ENCODE assay signal across 8 cellular contexts in the genomic region with DNA sequence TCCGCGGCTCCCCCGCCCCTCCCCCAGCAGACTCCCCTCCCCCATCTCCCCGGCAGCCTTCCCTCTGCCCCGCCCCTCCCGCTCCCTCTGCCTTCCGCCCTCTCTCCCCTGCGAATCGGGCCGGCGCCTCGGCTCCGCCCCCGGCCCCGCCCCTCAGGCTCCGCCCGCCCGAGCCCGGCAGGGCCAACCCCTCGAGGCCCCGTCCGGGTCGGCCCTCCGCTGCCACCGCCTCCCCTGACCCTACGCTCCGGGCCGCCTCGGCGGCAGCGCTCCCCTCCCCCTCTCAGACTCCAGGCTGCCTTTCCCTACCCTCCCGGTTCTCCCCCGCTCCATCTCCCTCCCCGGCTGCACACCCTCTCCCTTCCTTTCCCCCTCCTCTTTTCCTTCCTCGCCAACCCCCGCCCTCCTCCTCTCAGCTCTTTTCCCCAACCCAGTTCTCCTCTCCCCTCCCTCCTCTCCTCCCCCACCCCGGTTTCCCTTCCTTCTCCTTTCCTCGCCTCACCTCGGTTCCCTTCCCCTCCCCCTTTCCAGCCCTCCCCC. TPM values are rescaled to one million over a fixed set of nuclear protein-coding genes. Genes with fewer than 3 reads are reported as not detected.
DNase-seq lines count a peak whose midpoint lies in the region; ATAC-seq, FAIRE-seq and TF ChIP-seq lines count a peak whose summit lies in the region.

No MANE protein-coding gene starts in this region.

- no peak for FAIRE-seq in urothelium cell line (lab: Jason Lieb, UNC)

- peak overlapping the region; percentile 18 for H3K27ac ChIP-seq in right cardiac atrium (ENCODE audit: low read length)

- H3K27me3 ChIP-seq in right cardiac atrium (ENCODE audit: control insufficient read depth, insufficient read depth), result no peaks in the 10 kb centered on the region

- H3K4me3 ChIP-seq in GM12865 (ENCODE audit: low read depth, low read length) (peak overlapping the region; percentile 67), right cardiac atrium (ENCODE audit: low read length) (peak overlapping the region; percentile 87)

- peaks cover 2% of the 10 kb centered on the region for H3K4me1 ChIP-seq in right cardiac atrium (ENCODE audit: control insufficient read depth, insufficient read depth, low read length)

- H3K9me3 Mint-ChIP-seq in T-cell, result no peaks in the 10 kb centered on the region

- no peaks in the 10 kb centered on the region for H3K9me3 ChIP-seq in right cardiac atrium (ENCODE audit: control insufficient read depth, low read length)

- intact Hi-C loops in right cardiac atrium (cut with DNase I), result no loop called here

- H3K36me3 Mint-ChIP-seq in T-cell, result no peaks in the 10 kb centered on the region

- POLR2A ChIA-PET in T-cell (lab: Charles Lee), result interaction anchor here in 1 of 2 donors (0.6 kb wide), 1 partner anchor 20 kb away, joined by 3 read pairs; no protein-coding TSS in a partner anchor

- peak overlapping the region in 1 of 2 donors; percentile 52 for H3K27ac Mint-ChIP-seq in T-cell

- no peak for TF ChIP-seq CTCF in GM12865 (IDR thresholded peaks at IDR 0.05; ENCODE audit: insufficient read depth, low read depth, low read length, missing control alignments)

- WGBS in right cardiac atrium, result 2% methylated on average over 39 of the region's 39 CpGs

- peaks cover 10 to 11% (median 10%) of the 10 kb centered on the region in 3 donors for H3K4me1 Mint-ChIP-seq in T-cell

- ATAC-seq in HG02610 (IDR thresholded peaks at IDR 0.05; ENCODE audit: unreplicated experiment) (peak; percentile 92), T-cell (replicated peaks in 1 of 4) (peak; percentile 91 to 93 (median 91)), right cardiac atrium (peak; percentile 89 to 94)

- H3K27me3 Mint-ChIP-seq in T-cell, result no peaks in the 10 kb centered on the region

- peak overlapping the region; percentile 73 to 82 (median 74) for H3K4me3 Mint-ChIP-seq in T-cell

- CTCF ChIA-PET in T-cell (lab: Charles Lee), result interaction anchor here (0.6 to 0.8 kb wide), 3 partner anchors 79 to 411 kb away, joined by 3 to 4 read pairs (median 4); no protein-coding TSS in a partner anchor

- peak; percentile 84 for DNase-seq in GM12865 (ENCODE audit: low read depth)
- peak; percentile 81 for DNase-seq in NCI-H1092 treated with DMSO at 0.1 percent for 48 hours (lab: John Stamatoyannopoulos, UW)
- peak; percentile 67 to 88 (median 80) for DNase-seq in T-cell
- peak; percentile 97 for DNase-seq in amniotic epithelial cell (ENCODE audit: low read depth)
- DNase-seq in right cardiac atrium, result peak; percentile 93 to 98 (median 97)
- DNase-seq in pulmonary artery endothelial cell (ENCODE audit: low read depth, low spot score), result peak; percentile 67
- DNase-seq in urothelium cell line (ENCODE audit: low spot score), result peak; percentile 82

RNA-seq across cellular contexts. Expression of a gene that starts 1.6 kb away (rescaled TPM):
- 1 to 10 TPM; 3.0 to 5.3 (median 4.5) TPM for total RNA-seq in T-cell
- total RNA-seq in right cardiac atrium, result 10 to 100 TPM; 10.4 to 15.6 (median 11.6) TPM
- 6.6 TPM for polyA plus RNA-seq in right cardiac atrium
- 2.3 and 2.7 TPM in 2 replicates for total RNA-seq in pulmonary artery endothelial cell

Comparison
In these comparisons a context has a peak if more than half of its experiments do, and no peak if none do; other contexts are left out.
1. Peak in every context shown above with its lines: DNase-seq, ATAC-seq, H3K4me3 ChIP-seq and H3K27ac ChIP-seq.